ENCODE assay signal across 12 cellular contexts in genomic region chr16:69599731-69600130, GRCh38.
"Had no signal": no experiment of that assay in that cellular context is flagged by ENCODE, and none has a peak within 500 bp of the region (broad histone marks: within the 10 kb centered on the region; RNA-seq: fewer than 3 reads in every experiment).

No MANE protein-coding gene starts in this region.

- H3K9me3 Mint-ChIP-seq: activated naive CD4-positive, alpha-beta T cell treated with anti-CD3 and anti-CD28 coated beads for 36 hours; activated T-helper 1 cell treated with anti-CD3 and anti-CD28 coated beads, Interleukin-12 subunit alpha, Interleukin-12 subunit beta, Interleukin-2, Interleukin-4 antibody, amounts not matched to agents 30 ng/mL and 10 ng/mL and 1 ng/mL, durations not matched to agents 14 hours and 24 hours and 36 hours; neural crest cell had no signal

- FAIRE-seq: frontal cortex, pancreas, small intestine had no signal

- H3K36me3 ChIP-seq: breast epithelium, heart left ventricle, pancreas, tibial nerve had no signal

- H3K4me3 Mint-ChIP-seq: activated naive CD4-positive, alpha-beta T cell treated with anti-CD3 and anti-CD28 coated beads for 36 hours; activated T-helper 1 cell treated with anti-CD3 and anti-CD28 coated beads, Interleukin-12 subunit alpha, Interleukin-12 subunit beta, Interleukin-2, Interleukin-4 antibody, amounts not matched to agents 30 ng/mL and 10 ng/mL and 1 ng/mL, durations not matched to agents 14 hours and 24 hours and 36 hours; neural crest cell had no signal

- H3K9me3 ChIP-seq: breast epithelium, heart left ventricle, pancreas, tibial nerve had no signal

- H3K27ac Mint-ChIP-seq: activated naive CD4-positive, alpha-beta T cell treated with anti-CD3 and anti-CD28 coated beads for 36 hours had no signal

- H3K4me1 Mint-ChIP-seq: neural crest cell had no signal

- H3K4me1 ChIP-seq: breast epithelium, pancreas had no signal

- DNase-seq: activated CD4-positive, alpha-beta T cell treated with anti-CD3 and anti-CD28 coated beads for 48 hours; activated naive CD4-positive, alpha-beta T cell treated with anti-CD3 and anti-CD28 coated beads for 36 hours; heart left ventricle; mesenchymal stem cell; pancreas; retina had no signal

- H3K27ac ChIP-seq: breast epithelium, heart left ventricle, pancreas, tibial nerve had no signal

- H3K4me3 ChIP-seq: breast epithelium, heart left ventricle, pancreas, tibial nerve had no signal

- ATAC-seq: heart left ventricle, pancreas had no signal
